Comparison of ENCODE assay signal across 10 cellular contexts in genomic region chr19:342128-342455, GRCh38. TPM values are rescaled to one million over a fixed set of nuclear protein-coding genes. Genes with fewer than 3 reads are reported as not detected.
A peak's percentile ranks its signal among the peaks of the same experiment; 100 is the strongest.
DNase-seq lines count a peak whose midpoint lies in the region; ATAC-seq, FAIRE-seq and TF ChIP-seq lines count a peak whose summit lies in the region.
"Had no signal": no experiment of that assay in that cellular context is flagged by ENCODE, and none has a peak within 500 bp of the region (broad histone marks: within the 10 kb centered on the region; RNA-seq: fewer than 3 reads in every experiment).

No MANE protein-coding gene starts in this region.

- POLR2A ChIA-PET in activated CD8-positive, alpha-beta T cell treated with anti-CD3 and anti-CD28 coated beads for 36 hours (lab: Charles Lee), result no interaction called here
- POLR2A ChIA-PET in activated CD8-positive, alpha-beta T cell treated with anti-CD3 and anti-CD28 coated beads, Interleukin-2, amount 10 ng/mL, durations not matched to agents 7 days and 5 days (lab: Charles Lee), result no interaction called here

- H3K9me3 Mint-ChIP-seq in activated CD8-positive, alpha-beta T cell treated with anti-CD3 and anti-CD28 coated beads for 36 hours, result peaks cover 1% of the 10 kb centered on the region
- H3K9me3 Mint-ChIP-seq in activated CD8-positive, alpha-beta T cell treated with anti-CD3 and anti-CD28 coated beads, Interleukin-2, amount 10 ng/mL, durations not matched to agents 7 days and 5 days (ENCODE audit: insufficient read depth), result no peaks in the 10 kb centered on the region
- H3K9me3 Mint-ChIP-seq in activated naive CD8-positive, alpha-beta T cell (ENCODE audit: low read depth), result no peaks in the 10 kb centered on the region
- H3K9me3 Mint-ChIP-seq in activated CD8-positive, alpha-beta memory T cell treated with anti-CD3 and anti-CD28 coated beads, Interleukin-2, amount 10 ng/mL, durations not matched to agents 7 days and 5 days (ENCODE audit: low read depth), result peaks cover 3% of the 10 kb centered on the region

- peaks cover 0 to 24% of the 10 kb centered on the region in 2 donors for H3K27me3 ChIP-seq in left lung
- H3K27me3 ChIP-seq in stomach smooth muscle (ENCODE audit: control insufficient read depth in 1 of 2, insufficient read depth in 2 of 2, low read length in 2 of 2), result peaks cover 0 to 2% of the 10 kb centered on the region in 2 donors
- H3K27me3 ChIP-seq: dorsolateral prefrontal cortex had no signal

- H3K27ac Mint-ChIP-seq in activated CD8-positive, alpha-beta T cell treated with anti-CD3 and anti-CD28 coated beads for 36 hours, result no peak overlapping the region
- no peak overlapping the region for H3K27ac Mint-ChIP-seq in activated CD8-positive, alpha-beta T cell treated with anti-CD3 and anti-CD28 coated beads, Interleukin-2, amount 10 ng/mL, durations not matched to agents 7 days and 5 days
- H3K27ac Mint-ChIP-seq in activated naive CD8-positive, alpha-beta T cell, result no peak overlapping the region
- no peak overlapping the region for H3K27ac Mint-ChIP-seq in activated CD8-positive, alpha-beta memory T cell treated with anti-CD3 and anti-CD28 coated beads, Interleukin-2, amount 10 ng/mL, durations not matched to agents 7 days and 5 days

- peaks cover 67% of the 10 kb centered on the region for H3K4me1 Mint-ChIP-seq in activated CD8-positive, alpha-beta T cell treated with anti-CD3 and anti-CD28 coated beads for 36 hours (ENCODE audit: low read depth)
- H3K4me1 Mint-ChIP-seq in activated CD8-positive, alpha-beta T cell treated with anti-CD3 and anti-CD28 coated beads, Interleukin-2, amount 10 ng/mL, durations not matched to agents 7 days and 5 days (ENCODE audit: low read depth), result peaks cover 55% of the 10 kb centered on the region
- peaks cover 70% of the 10 kb centered on the region for H3K4me1 Mint-ChIP-seq in activated naive CD8-positive, alpha-beta T cell (ENCODE audit: low read depth)
- peaks cover 48% of the 10 kb centered on the region for H3K4me1 Mint-ChIP-seq in activated CD8-positive, alpha-beta memory T cell treated with anti-CD3 and anti-CD28 coated beads, Interleukin-2, amount 10 ng/mL, durations not matched to agents 7 days and 5 days

- H3K36me3 ChIP-seq in left lung (no peaks in the 10 kb centered on the region), stomach smooth muscle (ENCODE audit: control insufficient read depth in 2 of 2, insufficient read depth in 2 of 2, low read length in 2 of 2) (peaks cover 0 to 3% of the 10 kb centered on the region in 2 donors)

- FAIRE-seq in frontal cortex (lab: Jason Lieb, UNC), result no peak

- DNase-seq in activated CD8-positive, alpha-beta T cell treated with anti-CD3 and anti-CD28 coated beads for 36 hours, result no peak
- no peak for DNase-seq in activated CD8-positive, alpha-beta T cell treated with anti-CD3 and anti-CD28 coated beads, Interleukin-2, amount 10 ng/mL, durations not matched to agents 7 days and 5 days
- DNase-seq in left lung, result peak in 1 of 2 donors; percentile 63
- DNase-seq in activated CD8-positive, alpha-beta memory T cell treated with anti-CD3 and anti-CD28 coated beads, Interleukin-2, amount 10 ng/mL, durations not matched to agents 7 days and 5 days, result no peak
- no peak for DNase-seq in DMS79 treated with DMSO at 0.1 percent for 48 hours (lab: John Stamatoyannopoulos, UW)
- DNase-seq in frontal cortex (ENCODE audit: low spot score in 2 of 2), result no peak
- DNase-seq: stimulated activated CD4-positive, alpha-beta T cell treated with anti-CD3 and anti-CD28 coated beads, Interleukin-4, amount 100 ng/mL, for 24 hours had no signal

- no peak for TF ChIP-seq CTCF in activated CD8-positive, alpha-beta T cell treated with anti-CD3 and anti-CD28 coated beads for 36 hours (IDR thresholded peaks at IDR 0.05)
- no peak for TF ChIP-seq CTCF in left lung (IDR thresholded peaks at IDR 0.05)

- no peak for ATAC-seq in activated CD8-positive, alpha-beta T cell treated with anti-CD3 and anti-CD28 coated beads for 36 hours
- ATAC-seq in activated CD8-positive, alpha-beta T cell treated with anti-CD3 and anti-CD28 coated beads, Interleukin-2, amount 10 ng/mL, durations not matched to agents 7 days and 5 days, result no peak
- ATAC-seq in left lung, result no peak
- no peak for ATAC-seq in activated CD8-positive, alpha-beta memory T cell treated with anti-CD3 and anti-CD28 coated beads, Interleukin-2, amount 10 ng/mL, durations not matched to agents 7 days and 5 days

- intact Hi-C loops in activated CD8-positive, alpha-beta T cell treated with anti-CD3 and anti-CD28 coated beads for 36 hours (cut with micrococcal nuclease), result no loop called here
- intact Hi-C loops in left lung (cut with DNase I), result no loop called here

- H3K27ac ChIP-seq in left lung, result peak overlapping the region; percentile 79 to 80
- no peak overlapping the region for H3K27ac ChIP-seq in stomach smooth muscle (ENCODE audit: low read length)

- H3K27me3 Mint-ChIP-seq in activated CD8-positive, alpha-beta T cell treated with anti-CD3 and anti-CD28 coated beads for 36 hours, result peaks cover 11% of the 10 kb centered on the region
- peaks cover 8% of the 10 kb centered on the region for H3K27me3 Mint-ChIP-seq in activated CD8-positive, alpha-beta T cell treated with anti-CD3 and anti-CD28 coated beads, Interleukin-2, amount 10 ng/mL, durations not matched to agents 7 days and 5 days (ENCODE audit: low read depth)
- H3K27me3 Mint-ChIP-seq in activated naive CD8-positive, alpha-beta T cell, result no peaks in the 10 kb centered on the region
- no peaks in the 10 kb centered on the region for H3K27me3 Mint-ChIP-seq in activated CD8-positive, alpha-beta memory T cell treated with anti-CD3 and anti-CD28 coated beads, Interleukin-2, amount 10 ng/mL, durations not matched to agents 7 days and 5 days

- H3K9ac ChIP-seq in stomach smooth muscle (ENCODE audit: low read length in 2 of 2), result peak overlapping the region in 1 of 2 donors; percentile 2

- peaks cover 38% of the 10 kb centered on the region for H3K36me3 Mint-ChIP-seq in activated CD8-positive, alpha-beta T cell treated with anti-CD3 and anti-CD28 coated beads for 36 hours (ENCODE audit: low read depth)
- H3K36me3 Mint-ChIP-seq in activated CD8-positive, alpha-beta T cell treated with anti-CD3 and anti-CD28 coated beads, Interleukin-2, amount 10 ng/mL, durations not matched to agents 7 days and 5 days (ENCODE audit: low read depth), result peaks cover 28% of the 10 kb centered on the region
- peaks cover 9% of the 10 kb centered on the region for H3K36me3 Mint-ChIP-seq in activated naive CD8-positive, alpha-beta T cell
- H3K36me3 Mint-ChIP-seq in activated CD8-positive, alpha-beta memory T cell treated with anti-CD3 and anti-CD28 coated beads, Interleukin-2, amount 10 ng/mL, durations not matched to agents 7 days and 5 days, result peaks cover 28% of the 10 kb centered on the region

- peak overlapping the region in 1 of 2 donors; percentile 80 for H3K4me3 ChIP-seq in left lung
- peak overlapping the region; percentile 40 to 71 for H3K4me3 ChIP-seq in stomach smooth muscle (ENCODE audit: low read length in 2 of 2)

- H3K9me3 ChIP-seq in left lung (no peaks in the 10 kb centered on the region), stomach smooth muscle (ENCODE audit: control insufficient read depth in 2 of 2, low read length in 2 of 2) (no peaks in the 10 kb centered on the region)

- peak overlapping the region; percentile 75 for H3K4me3 Mint-ChIP-seq in activated CD8-positive, alpha-beta T cell treated with anti-CD3 and anti-CD28 coated beads for 36 hours
- H3K4me3 Mint-ChIP-seq in activated CD8-positive, alpha-beta T cell treated with anti-CD3 and anti-CD28 coated beads, Interleukin-2, amount 10 ng/mL, durations not matched to agents 7 days and 5 days, result no peak overlapping the region
- peak overlapping the region; percentile 63 for H3K4me3 Mint-ChIP-seq in activated naive CD8-positive, alpha-beta T cell
- no peak overlapping the region for H3K4me3 Mint-ChIP-seq in activated CD8-positive, alpha-beta memory T cell treated with anti-CD3 and anti-CD28 coated beads, Interleukin-2, amount 10 ng/mL, durations not matched to agents 7 days and 5 days

- H3K4me1 ChIP-seq in left lung (peaks cover 20 to 61% of the 10 kb centered on the region in 2 donors), stomach smooth muscle (ENCODE audit: control insufficient read depth, insufficient read depth, low read length) (peaks cover 36% of the 10 kb centered on the region)

- CTCF ChIA-PET in activated CD8-positive, alpha-beta T cell treated with anti-CD3 and anti-CD28 coated beads for 36 hours (lab: Charles Lee), result no interaction called here
- CTCF ChIA-PET in activated CD8-positive, alpha-beta T cell treated with anti-CD3 and anti-CD28 coated beads, Interleukin-2, amount 10 ng/mL, durations not matched to agents 7 days and 5 days (lab: Charles Lee), result no interaction called here
- CTCF ChIA-PET in activated CD8-positive, alpha-beta memory T cell treated with anti-CD3 and anti-CD28 coated beads, Interleukin-2, amount 10 ng/mL, durations not matched to agents 7 days and 5 days (lab: Charles Lee), result no interaction called here

RNA-seq across cellular contexts. Expression of gene MIER2, which starts 2.5 kb away (rescaled TPM):
- total RNA-seq in activated CD8-positive, alpha-beta T cell treated with anti-CD3 and anti-CD28 coated beads for 36 hours, result 10 to 100 TPM; 20.0 to 20.4 TPM
- total RNA-seq in activated CD8-positive, alpha-beta T cell treated with anti-CD3 and anti-CD28 coated beads, Interleukin-2, amount 10 ng/mL, durations not matched to agents 7 days and 5 days, result 10 to 100 TPM; 21.6 to 23.1 TPM
- total RNA-seq in left lung (10 to 100 TPM; 24.8 to 41.6 TPM), frontal cortex (3.7 TPM)
- total RNA-seq in activated CD8-positive, alpha-beta memory T cell treated with anti-CD3 and anti-CD28 coated beads, Interleukin-2, amount 10 ng/mL, durations not matched to agents 7 days and 5 days, result 10 to 100 TPM; 21.6 to 23.8 TPM

RNA-seq across cellular contexts. Expression of gene PLPP2, which starts 50.9 kb away (rescaled TPM):
- total RNA-seq in activated CD8-positive, alpha-beta T cell treated with anti-CD3 and anti-CD28 coated beads for 36 hours, result under 1 TPM in 1 of 2 experiments, not detected in 1; 0.36 TPM
- not detected for total RNA-seq in activated CD8-positive, alpha-beta T cell treated with anti-CD3 and anti-CD28 coated beads, Interleukin-2, amount 10 ng/mL, durations not matched to agents 7 days and 5 days
- total RNA-seq in left lung, result 10 to 100 TPM in 1 of 2 donors, 1 to 10 TPM in 1; 3.2 to 13.8 TPM
- not detected for total RNA-seq in activated CD8-positive, alpha-beta memory T cell treated with anti-CD3 and anti-CD28 coated beads, Interleukin-2, amount 10 ng/mL, durations not matched to agents 7 days and 5 days
- total RNA-seq in frontal cortex, result 2.4 TPM

Comparison
In these comparisons a context has a peak if more than half of its experiments do, and no peak if none do; other contexts are left out.
1. H3K4me3 Mint-ChIP-seq: peak in activated CD8-positive, alpha-beta T cell treated with anti-CD3 and anti-CD28 coated beads for 36 hours (single experiment) and activated naive CD8-positive, alpha-beta T cell (single experiment); none in activated CD8-positive, alpha-beta T cell treated with anti-CD3 and anti-CD28 coated beads, Interleukin-2, amount 10 ng/mL, durations not matched to agents 7 days and 5 days (single experiment) and activated CD8-positive, alpha-beta memory T cell treated with anti-CD3 and anti-CD28 coated beads, Interleukin-2, amount 10 ng/mL, durations not matched to agents 7 days and 5 days (single experiment).